Comparison of ENCODE assay signal across 15 cellular contexts in the genomic region with DNA sequence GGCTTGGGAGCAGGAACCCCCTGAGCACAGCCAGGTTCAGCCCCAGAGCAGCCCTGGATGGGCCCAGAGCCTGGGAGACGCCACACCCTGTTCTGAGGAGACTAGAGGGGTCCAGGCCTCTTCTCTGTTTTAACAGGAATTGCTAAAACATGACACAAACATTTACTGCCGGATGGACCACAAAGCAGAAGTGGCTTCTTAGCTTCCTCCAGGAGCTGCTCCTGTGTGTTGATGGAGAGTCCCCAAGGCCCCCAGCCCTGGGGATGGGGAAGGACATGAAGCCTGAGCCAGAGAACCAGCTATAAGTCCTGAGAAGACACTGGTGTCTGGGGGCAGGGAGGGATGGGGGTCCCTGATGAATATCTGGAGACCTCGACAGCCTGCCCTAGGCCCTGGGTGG. TPM values are rescaled to one million over a fixed set of nuclear protein-coding genes. Genes with fewer than 3 reads are reported as not detected.
DNase-seq lines count a peak whose midpoint lies in the region; ATAC-seq and TF ChIP-seq lines count a peak whose summit lies in the region.
"Had no signal": no experiment of that assay in that cellular context is flagged by ENCODE, and none has a peak within 500 bp of the region (broad histone marks: within the 10 kb centered on the region; RNA-seq: fewer than 3 reads in every experiment).

No MANE protein-coding gene starts in this region.

- intact Hi-C loops in CD14-positive monocyte (cut with micrococcal nuclease) (loop anchor here in 1 of 2 donors (2.0 kb wide), 1 partner anchor 14 kb away; a partner anchor contains a TSS), head of caudate nucleus (cut with DNase I) (no loop called here)
- intact Hi-C loops in naive thymus-derived CD4-positive, alpha-beta T cell (cut with micrococcal nuclease) = no loop called here

- H3K27ac ChIP-seq in naive thymus-derived CD4-positive, alpha-beta T cell (ENCODE audit: low read depth, low read length) = no peak overlapping the region
- H3K27ac ChIP-seq: ascending aorta had no signal

- peaks cover 8 to 32% of the 10 kb centered on the region in 2 donors for H3K36me3 Mint-ChIP-seq in CD14-positive monocyte
- H3K36me3 Mint-ChIP-seq in naive thymus-derived CD4-positive, alpha-beta T cell = no peaks in the 10 kb centered on the region
- no peaks in the 10 kb centered on the region for H3K36me3 Mint-ChIP-seq in WTC11

- DNase-seq in CD14-positive monocyte (ENCODE audit: low spot score) (peak; percentile 78), NOMO-1 (lab: John Stamatoyannopoulos, UW; ENCODE audit: unreplicated experiment in 2 of 2) (peak; percentile 71 to 86), head of caudate nucleus (peak in 31 of 42 donors; percentile 3 to 58 (median 22)), WTC11 (ENCODE audit: low spot score) (no peak)
- DNase-seq in naive thymus-derived CD4-positive, alpha-beta T cell = no peak
- no peak for DNase-seq in stimulated activated CD4-positive, alpha-beta T cell treated with anti-CD3 and anti-CD28 coated beads, Interleukin-1b, Interleukin-23, amount 100 ng/mL, for 48 hours
- no peak for DNase-seq in activated T-cell treated with anti-CD3 and anti-CD28 coated beads, Interleukin-2, amount 50 U/mL, for 1 hour
- DNase-seq: activated gamma-delta T cell, NCI-H1436, NCI-H2227 treated with DMSO at 0.1 percent for 48 hours had no signal

- no peaks in the 10 kb centered on the region for H3K27me3 ChIP-seq in naive thymus-derived CD4-positive, alpha-beta T cell (ENCODE audit: control insufficient read depth in 2 of 2, insufficient read depth in 2 of 2, low read length in 2 of 2)
- H3K27me3 ChIP-seq: ascending aorta had no signal

- CTCF ChIA-PET in naive thymus-derived CD4-positive, alpha-beta T cell (lab: Charles Lee) = no interaction called here
- CTCF ChIA-PET in WTC11 (lab: Charles Lee) = interaction anchor here (1.3 to 3.5 kb wide), 5 partner anchors 10 to 57 kb away, joined by 4 to 14 read pairs (median 7); no protein-coding TSS in a partner anchor

- ATAC-seq in naive thymus-derived CD4-positive, alpha-beta T cell = peak; percentile 77
- ATAC-seq in HG02981 (IDR thresholded peaks at IDR 0.05; ENCODE audit: unreplicated experiment) (no peak), WTC11 (no peak)
- ATAC-seq: gastroesophageal sphincter, K562, Panc1 had no signal

- no peak for TF ChIP-seq CTCF in CD14-positive monocyte (IDR thresholded peaks at IDR 0.05)
- TF ChIP-seq CTCF in WTC11 (IDR thresholded peaks at IDR 0.05) = no peak

- H3K4me3 Mint-ChIP-seq in CD14-positive monocyte (peak overlapping the region; percentile 49 to 65), WTC11 (no peak overlapping the region)
- H3K4me3 Mint-ChIP-seq in naive thymus-derived CD4-positive, alpha-beta T cell = no peak overlapping the region

- H3K4me3 ChIP-seq in naive thymus-derived CD4-positive, alpha-beta T cell (ENCODE audit: low read length) = no peak overlapping the region
- H3K4me3 ChIP-seq: ascending aorta, gastroesophageal sphincter, K562 had no signal

- no peaks in the 10 kb centered on the region for H3K36me3 ChIP-seq in naive thymus-derived CD4-positive, alpha-beta T cell (ENCODE audit: control insufficient read depth in 2 of 3, insufficient read depth in 3 of 3, low read length in 3 of 3)
- H3K36me3 ChIP-seq: ascending aorta, gastroesophageal sphincter had no signal

- no peaks in the 10 kb centered on the region for H3K9me3 ChIP-seq in naive thymus-derived CD4-positive, alpha-beta T cell (ENCODE audit: control insufficient read depth in 2 of 3, low read length in 3 of 3)
- H3K9me3 ChIP-seq: ascending aorta, gastroesophageal sphincter had no signal

- no peaks in the 10 kb centered on the region for H3K4me1 ChIP-seq in naive thymus-derived CD4-positive, alpha-beta T cell (ENCODE audit: control insufficient read depth in 2 of 2, insufficient read depth in 2 of 2, low read length in 2 of 2)
- H3K4me1 ChIP-seq: ascending aorta, gastroesophageal sphincter had no signal

- H3K4me1 Mint-ChIP-seq in CD14-positive monocyte (peaks cover 62% of the 10 kb centered on the region), WTC11 (no peaks in the 10 kb centered on the region)
- H3K4me1 Mint-ChIP-seq in naive thymus-derived CD4-positive, alpha-beta T cell = peaks cover 9 to 20% (median 13%) of the 10 kb centered on the region in 7 donors

- POLR2A ChIA-PET in naive thymus-derived CD4-positive, alpha-beta T cell (lab: Charles Lee) = no interaction called here
- POLR2A ChIA-PET in WTC11 (lab: Charles Lee) = no interaction called here

- H3K27me3 Mint-ChIP-seq in CD14-positive monocyte (ENCODE audit: low read depth in 3 of 3) (peaks cover 2 to 3% (median 3%) of the 10 kb centered on the region in 3 donors), WTC11 (ENCODE audit: low read depth) (no peaks in the 10 kb centered on the region; the same call in 1 of the 2 replicates)
- H3K27me3 Mint-ChIP-seq in naive thymus-derived CD4-positive, alpha-beta T cell = peaks cover 0 to 8% (median 4%) of the 10 kb centered on the region in 5 donors

- H3K9me3 Mint-ChIP-seq in CD14-positive monocyte = no peaks in the 10 kb centered on the region
- H3K9me3 Mint-ChIP-seq in naive thymus-derived CD4-positive, alpha-beta T cell = no peaks in the 10 kb centered on the region
- no peaks in the 10 kb centered on the region for H3K9me3 Mint-ChIP-seq in WTC11

- H3K27ac Mint-ChIP-seq in CD14-positive monocyte = peak overlapping the region; percentile 89 to 97 (median 94)
- H3K27ac Mint-ChIP-seq in naive thymus-derived CD4-positive, alpha-beta T cell = no peak overlapping the region
- H3K27ac Mint-ChIP-seq in WTC11 = no peak overlapping the region

TF ChIP-seq in WTC11, 78 proteins besides CTCF, POLR2A, EP300 and RAD21 (continues in another document):
- TF ChIP-seq ATF1 (CRISPR knock-in tag; IDR thresholded peaks at IDR 0.05) = no peak
- TF ChIP-seq, protein P1, sequence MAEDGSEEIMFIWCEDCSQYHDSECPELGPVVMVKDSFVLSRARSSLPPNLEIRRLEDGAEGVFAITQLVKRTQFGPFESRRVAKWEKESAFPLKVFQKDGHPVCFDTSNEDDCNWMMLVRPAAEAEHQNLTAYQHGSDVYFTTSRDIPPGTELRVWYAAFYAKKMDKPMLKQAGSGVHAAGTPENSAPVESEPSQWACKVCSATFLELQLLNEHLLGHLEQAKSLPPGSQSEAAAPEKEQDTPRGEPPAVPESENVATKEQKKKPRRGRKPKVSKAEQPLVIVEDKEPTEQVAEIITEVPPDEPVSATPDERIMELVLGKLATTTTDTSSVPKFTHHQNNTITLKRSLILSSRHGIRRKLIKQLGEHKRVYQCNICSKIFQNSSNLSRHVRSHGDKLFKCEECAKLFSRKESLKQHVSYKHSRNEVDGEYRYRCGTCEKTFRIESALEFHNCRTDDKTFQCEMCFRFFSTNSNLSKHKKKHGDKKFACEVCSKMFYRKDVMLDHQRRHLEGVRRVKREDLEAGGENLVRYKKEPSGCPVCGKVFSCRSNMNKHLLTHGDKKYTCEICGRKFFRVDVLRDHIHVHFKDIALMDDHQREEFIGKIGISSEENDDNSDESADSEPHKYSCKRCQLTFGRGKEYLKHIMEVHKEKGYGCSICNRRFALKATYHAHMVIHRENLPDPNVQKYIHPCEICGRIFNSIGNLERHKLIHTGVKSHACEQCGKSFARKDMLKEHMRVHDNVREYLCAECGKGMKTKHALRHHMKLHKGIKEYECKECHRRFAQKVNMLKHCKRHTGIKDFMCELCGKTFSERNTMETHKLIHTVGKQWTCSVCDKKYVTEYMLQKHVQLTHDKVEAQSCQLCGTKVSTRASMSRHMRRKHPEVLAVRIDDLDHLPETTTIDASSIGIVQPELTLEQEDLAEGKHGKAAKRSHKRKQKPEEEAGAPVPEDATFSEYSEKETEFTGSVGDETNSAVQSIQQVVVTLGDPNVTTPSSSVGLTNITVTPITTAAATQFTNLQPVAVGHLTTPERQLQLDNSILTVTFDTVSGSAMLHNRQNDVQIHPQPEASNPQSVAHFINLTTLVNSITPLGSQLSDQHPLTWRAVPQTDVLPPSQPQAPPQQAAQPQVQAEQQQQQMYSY (CRISPR knock-in tag; IDR thresholded peaks at IDR 0.05) = no peak
- TF ChIP-seq, protein P2, sequence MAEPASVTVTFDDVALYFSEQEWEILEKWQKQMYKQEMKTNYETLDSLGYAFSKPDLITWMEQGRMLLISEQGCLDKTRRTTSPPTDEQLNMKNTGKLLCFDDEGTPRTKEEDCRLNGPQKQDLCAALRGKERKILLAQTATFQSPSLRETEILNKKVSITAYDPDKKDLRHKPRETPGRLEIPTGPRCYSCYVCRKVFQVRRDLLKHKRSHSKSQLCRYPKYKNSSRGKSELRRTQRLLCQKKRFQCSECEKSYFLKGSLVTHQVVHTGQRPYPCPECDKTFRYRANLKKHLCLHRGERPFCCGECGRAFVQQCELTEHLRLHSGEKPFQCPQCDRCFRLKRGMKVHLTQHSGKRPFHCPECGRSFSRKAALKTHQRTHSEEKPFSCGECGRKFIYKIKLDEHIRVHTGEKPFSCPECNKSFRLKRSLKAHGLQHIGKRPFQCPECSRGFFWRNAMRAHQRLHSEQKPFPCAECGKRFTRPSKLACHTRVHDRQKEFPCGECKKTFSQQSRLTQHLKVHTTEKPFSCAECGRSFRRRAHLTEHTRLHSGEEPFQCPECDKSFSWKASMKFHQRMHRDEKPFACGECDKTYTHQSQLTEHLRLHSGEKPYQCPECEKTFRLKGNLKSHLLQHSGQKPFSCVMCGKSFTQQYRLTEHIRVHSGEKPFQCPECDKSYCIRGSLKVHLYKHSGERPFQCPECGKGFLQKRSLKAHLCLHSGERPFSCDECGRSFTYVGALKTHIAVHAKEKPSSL (CRISPR knock-in tag; conservative IDR thresholded peaks at IDR 0.05) = no peak

RNA-seq across cellular contexts. Expression of a gene that starts 14.6 kb away (rescaled TPM):
- polyA plus RNA-seq in CD14-positive monocyte = 10 to 100 TPM in 1 of 2 donors, 1 to 10 TPM in 1; 5.9 to 11.8 TPM
- total RNA-seq in naive thymus-derived CD4-positive, alpha-beta T cell = 1 to 10 TPM in 1 of 5 experiments, under 1 TPM in 1, not detected in 3; 0.42 to 4.7 TPM
- polyA plus RNA-seq in naive thymus-derived CD4-positive, alpha-beta T cell = not detected
- total RNA-seq in WTC11 (2021) = not detected in 3 replicates
- total RNA-seq: ascending aorta, K562 had no signal
- polyA plus RNA-seq: K562 had no signal

RNA-seq across cellular contexts. Expression of a gene that starts 33.4 kb away (rescaled TPM):
- polyA plus RNA-seq in CD14-positive monocyte = not detected
- total RNA-seq in naive thymus-derived CD4-positive, alpha-beta T cell = not detected
- not detected for polyA plus RNA-seq in naive thymus-derived CD4-positive, alpha-beta T cell
- not detected in 3 replicates for total RNA-seq in WTC11 (2021)
- total RNA-seq: ascending aorta, gastroesophageal sphincter, K562 had no signal

RNA-seq across cellular contexts. Expression of a gene that starts 33.8 kb away (rescaled TPM):
- polyA plus RNA-seq in CD14-positive monocyte = not detected
- total RNA-seq in naive thymus-derived CD4-positive, alpha-beta T cell = under 1 TPM in 1 of 5 experiments, not detected in 4; 0.12 TPM
- polyA plus RNA-seq in naive thymus-derived CD4-positive, alpha-beta T cell = not detected
- total RNA-seq in WTC11 (2021) = not detected in 3 replicates
- total RNA-seq: ascending aorta, gastroesophageal sphincter, K562 had no signal

RNA-seq across cellular contexts. Expression of a gene that starts 49.0 kb away (rescaled TPM):
- 1,000 to 10,000 TPM; 1,234 to 1,424 TPM for polyA plus RNA-seq in CD14-positive monocyte
- 1,000 to 10,000 TPM; 2,739 to 3,712 (median 3,396) TPM for total RNA-seq in naive thymus-derived CD4-positive, alpha-beta T cell
- 1,000 to 10,000 TPM; 6,645 to 7,822 TPM for polyA plus RNA-seq in naive thymus-derived CD4-positive, alpha-beta T cell
- total RNA-seq in WTC11 (2021) = 3,152 to 3,787 TPM (median 3,713 TPM) in 3 replicates

RNA-seq across cellular contexts. Expression of a gene that starts 55.7 kb away (rescaled TPM):
- under 1 TPM in 1 of 2 donors, not detected in 1; 0.07 TPM for polyA plus RNA-seq in CD14-positive monocyte
- total RNA-seq in naive thymus-derived CD4-positive, alpha-beta T cell = under 1 TPM in 1 of 5 experiments, not detected in 4; 0.15 TPM
- polyA plus RNA-seq in naive thymus-derived CD4-positive, alpha-beta T cell = not detected
- total RNA-seq in WTC11 (2021) = 0.37 to 0.53 TPM (median 0.41 TPM) in 3 replicates
- total RNA-seq: ascending aorta had no signal
- polyA plus RNA-seq: K562 had no signal

Comparison
In these comparisons a context has a peak if more than half of its experiments do, and no peak if none do; other contexts are left out.
1. DNase-seq: peak in CD14-positive monocyte (single experiment), NOMO-1 (2 of 2) and head of caudate nucleus (31 of 42); none in naive thymus-derived CD4-positive, alpha-beta T cell (0 of 9), stimulated activated CD4-positive, alpha-beta T cell treated with anti-CD3 and anti-CD28 coated beads, Interleukin-1b, Interleukin-23, amount 100 ng/mL, for 48 hours (single experiment), WTC11 (single experiment) and activated T-cell treated with anti-CD3 and anti-CD28 coated beads, Interleukin-2, amount 50 U/mL, for 1 hour (single experiment).
2. H3K27ac Mint-ChIP-seq: peak in CD14-positive monocyte (7 of 7); none in naive thymus-derived CD4-positive, alpha-beta T cell (0 of 9) and WTC11 (single experiment).
3. H3K4me3 Mint-ChIP-seq: peak in CD14-positive monocyte (2 of 2); none in naive thymus-derived CD4-positive, alpha-beta T cell (0 of 10) and WTC11 (single experiment).